24 cellular contexts compared by ENCODE assay signal in genomic region chr6:68649669-68650068, GRCh38. TPM values are rescaled to one million over a fixed set of nuclear protein-coding genes. Genes with fewer than 3 reads are reported as not detected.
"Had no signal": no experiment of that assay in that cellular context is flagged by ENCODE, and none has a peak within 500 bp of the region (broad histone marks: within the 10 kb centered on the region; RNA-seq: fewer than 3 reads in every experiment).

No MANE protein-coding gene starts in this region.

- H3K9me3 ChIP-seq: heart right ventricle, left ventricle myocardium inferior, sigmoid colon, upper lobe of left lung had no signal

- H3K4me1 ChIP-seq: sigmoid colon, upper lobe of left lung had no signal

- H3K27me3 ChIP-seq: heart right ventricle, sigmoid colon, upper lobe of left lung had no signal

- H3K27ac ChIP-seq: heart right ventricle, sigmoid colon, upper lobe of left lung had no signal

- H3K4me3 ChIP-seq: coronary artery, heart right ventricle, left ventricle myocardium inferior, sigmoid colon, smooth muscle cell, upper lobe of left lung had no signal

- H3K36me3 ChIP-seq: heart right ventricle, left ventricle myocardium inferior, sigmoid colon, upper lobe of left lung had no signal

- FAIRE-seq: endometrium had no signal

- ATAC-seq: activated CD4-positive, alpha-beta T cell treated with anti-CD3 and anti-CD28 coated beads for 36 hours; activated T-cell treated with anti-CD3 and anti-CD28 coated beads, Interleukin-2, amount 50 U/mL, for 72 hours; heart right ventricle; natural killer cell had no signal

- H3K4me2 ChIP-seq: smooth muscle cell had no signal

- DNase-seq: activated CD4-positive, alpha-beta T cell treated with anti-CD3 and anti-CD28 coated beads for 36 hours; activated CD4-positive, alpha-beta T cell treated with anti-CD3 and anti-CD28 coated beads, Interleukin-2, amount 50 U/mL, for 48 hours; activated effector memory CD4-positive, alpha-beta T cell treated with Interleukin-2 at 50 U/mL for 16 hours; activated naive CD4-positive, alpha-beta T cell treated with anti-CD3 and anti-CD28 coated beads for 36 hours; activated naive CD8-positive, alpha-beta T cell treated with anti-CD3 and anti-CD28 coated beads, Interleukin-2, amount 10 ng/mL, durations not matched to agents 7 days and 5 days; activated T-cell treated with anti-CD3 and anti-CD28 coated beads, Interleukin-2, amount 50 U/mL, for 72 hours; amniotic stem cell; cerebellar nuclear complex; heart right ventricle; immature natural killer cell; left ventricle myocardium inferior; midbrain; natural killer cell; retina; sigmoid colon; stimulated activated CD4-positive, alpha-beta T cell treated with anti-CD3 and anti-CD28 coated beads, Interleukin-15, amount 100 ng/mL, for 24 hours; stimulated activated CD8-positive, alpha-beta memory T cell treated with anti-CD3 and anti-CD28 coated beads, Interleukin-4, amount 100 ng/mL, for 48 hours; stimulated activated naive CD4-positive, alpha-beta T cell; upper lobe of left lung had no signal

RNA-seq across cellular contexts. Expression of gene ADGRB3, which starts 14.6 kb away (rescaled TPM):
- total RNA-seq: activated CD4-positive, alpha-beta T cell treated with anti-CD3 and anti-CD28 coated beads for 36 hours; activated CD8-positive, alpha-beta memory T cell treated with anti-CD3 and anti-CD28 coated beads for 36 hours; activated naive CD4-positive, alpha-beta T cell treated with anti-CD3 and anti-CD28 coated beads for 36 hours; activated naive CD8-positive, alpha-beta T cell treated with anti-CD3 and anti-CD28 coated beads, Interleukin-2, amount 10 ng/mL, durations not matched to agents 7 days and 5 days; activated T-cell treated with anti-CD3 and anti-CD28 coated beads, Interleukin-2, amount 50 U/mL, for 72 hours; lung microvascular endothelial cell; natural killer cell had no signal
- polyA plus RNA-seq: immature natural killer cell had no signal
